Comparison of ENCODE assay signal across 14 cellular contexts in the genomic region with DNA sequence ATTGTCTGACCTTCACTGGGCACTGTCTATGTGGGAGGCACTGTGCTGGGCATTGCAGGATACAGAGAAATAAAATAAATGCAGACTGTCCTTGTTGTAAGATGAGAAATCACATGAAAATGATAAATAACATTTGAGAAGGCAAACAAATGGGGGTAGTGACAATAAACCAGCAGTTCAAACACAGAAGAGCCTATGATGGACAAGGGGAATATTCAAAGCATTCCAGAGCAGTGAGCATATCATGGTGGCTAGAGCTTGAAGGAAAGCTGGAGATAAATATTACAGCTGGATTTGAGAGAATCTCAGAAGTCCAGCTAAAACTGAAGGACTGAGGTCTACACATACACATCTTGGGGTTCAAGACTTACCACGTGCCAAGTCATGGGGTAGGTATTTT.
DNase-seq lines count a peak whose midpoint lies in the region; ATAC-seq and TF ChIP-seq lines count a peak whose summit lies in the region.
"Had no signal": no experiment of that assay in that cellular context is flagged by ENCODE, and none has a peak within 500 bp of the region (broad histone marks: within the 10 kb centered on the region; RNA-seq: fewer than 3 reads in every experiment).

No MANE protein-coding gene starts in this region.

- H3K79me1 ChIP-seq in IMR-90 (ENCODE audit: low read depth in 1 of 2, low read length in 2 of 2), result no peaks in the 10 kb centered on the region

- H3K18ac ChIP-seq in IMR-90 (ENCODE audit: low read depth, low read length), result no peak overlapping the region

- in situ Hi-C loops in IMR-90 (cut with MboI; ENCODE audit: low sequenced_read_pairs), result no loop called here

- peaks cover 10% of the 10 kb centered on the region for H3K9me3 ChIP-seq in IMR-90 (ENCODE audit: control insufficient read depth, insufficient read depth, low read length)
- H3K9me3 ChIP-seq in osteoblast (ENCODE audit: low read depth, low read length), result peaks cover 4% of the 10 kb centered on the region
- H3K9me3 ChIP-seq in adrenal gland (replicated peaks in 1 of 3), result peaks cover 0 to 6% (median 0%) of the 10 kb centered on the region in 3 donors

- no peaks in the 10 kb centered on the region for H3K9me1 ChIP-seq in IMR-90 (ENCODE audit: insufficient read depth, low read length)

- H3K4me1 ChIP-seq in IMR-90 (ENCODE audit: control insufficient read depth, insufficient read depth, low read length) (no peaks in the 10 kb centered on the region), osteoblast (ENCODE audit: insufficient read depth, low read length) (no peaks in the 10 kb centered on the region), adrenal gland (replicated peaks in 1 of 2) (no peaks in the 10 kb centered on the region)
- H3K4me1 ChIP-seq: BLaER1 had no signal

- POLR2A ChIA-PET in IMR-90 (lab: Charles Lee; ENCODE audit: unreplicated experiment), result no interaction called here

- TF ChIP-seq CTCF in IMR-90 (conservative IDR thresholded peaks at IDR 0.05; ENCODE audit: low read depth, low read length) (no peak), choroid plexus epithelial cell (conservative IDR thresholded peaks at IDR 0.05; ENCODE audit: low read depth, low read length) (no peak), osteoblast (IDR thresholded peaks at IDR 0.05; ENCODE audit: extremely low read depth, low read depth, low read length) (no peak), adrenal gland (IDR thresholded peaks at IDR 0.05) (no peak)

- no peak overlapping the region for H2BK20ac ChIP-seq in IMR-90 (ENCODE audit: low read depth, low read length)

- H3K27ac ChIP-seq in IMR-90 (ENCODE audit: insufficient read depth, low read length), result no peak overlapping the region
- no peak overlapping the region for H3K27ac ChIP-seq in osteoblast (ENCODE audit: low read depth, low read length)
- H3K27ac ChIP-seq in adrenal gland, result no peak overlapping the region
- H3K27ac ChIP-seq: BLaER1 had no signal

- no peak overlapping the region for H2AK9ac ChIP-seq in IMR-90 (replicated peaks; ENCODE audit: low read depth, low read length, poor library complexity)

- ATAC-seq in IMR-90 (ENCODE audit: low read depth), result no peak; the same call in 1 of the 2 replicates
- ATAC-seq: HepG2 had no signal

- no TSS peak for BruUV-seq in IMR-90 (replicated peaks; lab: Mats Ljungman, UMichigan)

- H3K9ac ChIP-seq in IMR-90 (ENCODE audit: low read depth, low read length), result no peak overlapping the region
- H3K9ac ChIP-seq: BLaER1 had no signal

- H3K4me3 ChIP-seq in IMR-90 (ENCODE audit: insufficient read depth, low read depth, low read length) (no peak overlapping the region), choroid plexus epithelial cell (ENCODE audit: low read depth, low read length) (no peak overlapping the region), osteoblast (ENCODE audit: insufficient read depth, low read length) (no peak overlapping the region), adrenal gland (no peak overlapping the region)
- H3K4me3 ChIP-seq: BLaER1 had no signal

- no peak overlapping the region for H2BK5ac ChIP-seq in IMR-90 (ENCODE audit: low read depth, low read length, poor library complexity, severe bottlenecking)

- intact Hi-C loops in IMR-90 (cut with micrococcal nuclease) (no loop called here), adrenal gland (cut with DNase I) (no loop called here)

- no peaks in the 10 kb centered on the region for H3K27me3 ChIP-seq in IMR-90 (ENCODE audit: control insufficient read depth, insufficient read depth, low read length)
- no peaks in the 10 kb centered on the region for H3K27me3 ChIP-seq in osteoblast (ENCODE audit: insufficient read depth, low read length)
- H3K27me3 ChIP-seq in adrenal gland, result no peaks in the 10 kb centered on the region
- H3K27me3 ChIP-seq: BLaER1 had no signal

- no peak overlapping the region for H4K91ac ChIP-seq in IMR-90 (ENCODE audit: insufficient read depth, low read depth, low read length)

- H2AK5ac ChIP-seq in IMR-90 (ENCODE audit: low read depth, low read length), result no peak overlapping the region

- H3K79me2 ChIP-seq in osteoblast (ENCODE audit: insufficient read depth, low read length), result no peaks in the 10 kb centered on the region

- H3K4ac ChIP-seq in IMR-90 (ENCODE audit: low read depth, low read length), result no peak overlapping the region

- no CpG with 5 or more reads among the region's 1 CpG for WGBS in IMR-90 (ENCODE audit: extremely low coverage in 2 of 2, insufficient read length in 1 of 2), 2 experiments
- WGBS in adrenal gland, 4 donors, result 35 to 44% (median 36%) methylated on average over 1 of the region's 1 CpG

- CTCF ChIA-PET in IMR-90 (lab: Yijun Ruan, JAX), result no interaction called here

- TF ChIP-seq POLR2A in IMR-90 (IDR thresholded peaks at IDR 0.05; ENCODE audit: low read depth, low read length) (no peak), adrenal gland (IDR thresholded peaks at IDR 0.05) (no peak)

- H4K5ac ChIP-seq in IMR-90 (ENCODE audit: low read depth, low read length), result no peak overlapping the region

- H3K36me3 ChIP-seq in IMR-90 (ENCODE audit: control insufficient read depth, insufficient read depth, low read length) (no peaks in the 10 kb centered on the region), osteoblast (ENCODE audit: insufficient read depth, low read length) (no peaks in the 10 kb centered on the region), adrenal gland (replicated peaks in 1 of 2) (no peaks in the 10 kb centered on the region)
- H3K36me3 ChIP-seq: BLaER1 had no signal

- no peak overlapping the region for H2AFZ ChIP-seq in IMR-90 (replicated peaks; ENCODE audit: low read length, poor library complexity)
- no peak overlapping the region for H2AFZ ChIP-seq in osteoblast (ENCODE audit: low read length)

- no peak overlapping the region for H3K56ac ChIP-seq in IMR-90 (ENCODE audit: extremely low read depth, insufficient read depth, low read length)

- DNase-seq in IMR-90 (peak; percentile 5), choroid plexus epithelial cell (ENCODE audit: low read depth) (peak; percentile 9), kidney glomerular epithelial cell (lab: John Stamatoyannopoulos, UW) (peak; percentile 12), osteoblast (ENCODE audit: insufficient read length, low spot score, missing footprints) (peak; percentile 11), putamen (ENCODE audit: low spot score) (no peak), adrenal gland (no peak), T-helper 9 cell (no peak)
- no peak for DNase-seq in activated naive CD4-positive, alpha-beta T cell treated with Interleukin-2 at 50 U/mL for 16 hours
- DNase-seq: 8988T; CD4-positive, alpha-beta memory T cell; GOT3; H9 had no signal

- no peak overlapping the region for H3K4me2 ChIP-seq in IMR-90 (ENCODE audit: low read depth, low read length)
- no peak overlapping the region for H3K4me2 ChIP-seq in osteoblast (ENCODE audit: insufficient read depth, low read length)
- H3K4me2 ChIP-seq: BLaER1 had no signal

- dilution Hi-C loops in IMR-90 (cut with HindIII; ENCODE audit: low sequenced_read_pairs, unreplicated experiment), result no loop called here

- no peak for TF ChIP-seq RAD21 in IMR-90 (IDR thresholded peaks at IDR 0.05; ENCODE audit: low read length)

- H2BK120ac ChIP-seq in IMR-90 (ENCODE audit: low read depth, low read length), result no peak overlapping the region

- no peak overlapping the region for H3K14ac ChIP-seq in IMR-90 (replicated peaks; ENCODE audit: low read depth, low read length)

- no peak overlapping the region for H2BK15ac ChIP-seq in IMR-90 (ENCODE audit: low read depth, low read length)

- no peak overlapping the region for H3K23ac ChIP-seq in IMR-90 (ENCODE audit: low read depth, low read length)

- H4K8ac ChIP-seq in IMR-90 (ENCODE audit: low read depth in 2 of 2, low read length in 2 of 2), result no peak overlapping the region

- H4K20me1 ChIP-seq in IMR-90 (ENCODE audit: insufficient read depth, low read length) (no peaks in the 10 kb centered on the region), osteoblast (ENCODE audit: insufficient read depth, low read length) (no peaks in the 10 kb centered on the region)
- H4K20me1 ChIP-seq: BLaER1 had no signal

TF ChIP-seq in IMR-90, 13 proteins besides CTCF, POLR2A, EP300 and RAD21:
- no peak for TF ChIP-seq MAFK (IDR thresholded peaks at IDR 0.05; ENCODE audit: low read depth, low read length)
- TF ChIP-seq FOS (IDR thresholded peaks at IDR 0.05; ENCODE audit: low read depth, low read length), result no peak
- TF ChIP-seq RCOR1 (IDR thresholded peaks at IDR 0.05; ENCODE audit: insufficient replicate concordance, low read length), result no peak
- TF ChIP-seq, protein P1, sequence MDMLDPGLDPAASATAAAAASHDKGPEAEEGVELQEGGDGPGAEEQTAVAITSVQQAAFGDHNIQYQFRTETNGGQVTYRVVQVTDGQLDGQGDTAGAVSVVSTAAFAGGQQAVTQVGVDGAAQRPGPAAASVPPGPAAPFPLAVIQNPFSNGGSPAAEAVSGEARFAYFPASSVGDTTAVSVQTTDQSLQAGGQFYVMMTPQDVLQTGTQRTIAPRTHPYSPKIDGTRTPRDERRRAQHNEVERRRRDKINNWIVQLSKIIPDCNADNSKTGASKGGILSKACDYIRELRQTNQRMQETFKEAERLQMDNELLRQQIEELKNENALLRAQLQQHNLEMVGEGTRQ (IDR thresholded peaks at IDR 0.05; ENCODE audit: low read depth, low read length), result no peak
- no peak for TF ChIP-seq RFX5 (IDR thresholded peaks at IDR 0.05; ENCODE audit: low read depth, low read length)

Comparison
In these comparisons a context has a peak if more than half of its experiments do, and no peak if none do; other contexts are left out.
1. DNase-seq: peak in IMR-90 (single experiment), choroid plexus epithelial cell (single experiment), kidney glomerular epithelial cell (single experiment) and osteoblast (single experiment); none in activated naive CD4-positive, alpha-beta T cell treated with Interleukin-2 at 50 U/mL for 16 hours (single experiment), putamen (single experiment), adrenal gland (0 of 7) and T-helper 9 cell (single experiment).